ENCODE assay signal across 20 cellular contexts in the genomic region with DNA sequence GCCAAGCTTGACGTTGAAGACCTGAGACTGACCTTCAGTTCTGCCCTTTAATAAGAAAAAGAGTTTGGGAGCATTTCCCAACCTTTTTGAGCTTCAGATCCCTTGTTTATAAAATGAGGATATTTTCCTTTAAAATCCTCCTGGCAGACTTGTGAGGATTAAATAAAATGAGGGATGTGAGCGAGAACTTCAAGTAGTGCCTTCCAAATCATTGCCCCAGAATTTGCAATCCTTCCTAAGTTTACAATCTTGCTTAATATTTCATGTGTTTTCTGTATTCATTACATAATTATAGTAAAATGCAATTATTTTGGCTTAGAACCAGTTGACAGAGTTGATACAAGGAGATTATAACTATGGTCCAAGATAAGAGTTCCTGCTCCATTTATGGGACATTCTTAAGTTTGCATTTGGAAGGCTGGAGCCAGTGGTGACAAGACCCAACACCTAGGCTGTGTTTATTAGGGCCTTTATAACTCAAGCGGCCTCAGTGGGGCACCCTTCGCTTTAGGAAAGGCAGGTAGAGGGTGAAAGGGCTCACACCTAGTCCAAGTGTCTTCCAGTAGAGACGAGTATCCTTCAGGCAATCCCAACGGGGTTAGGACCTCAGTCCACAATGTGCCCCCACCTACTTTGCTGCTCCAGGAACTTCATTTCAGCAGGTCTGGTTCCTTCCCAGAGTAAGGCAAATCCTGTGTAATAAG.
DNase-seq lines count a peak whose midpoint lies in the region; ATAC-seq, FAIRE-seq and TF ChIP-seq lines count a peak whose summit lies in the region.
"Had no signal": no experiment of that assay in that cellular context is flagged by ENCODE, and none has a peak within 500 bp of the region (broad histone marks: within the 10 kb centered on the region; RNA-seq: fewer than 3 reads in every experiment).

No MANE protein-coding gene starts in this region.

- H3K36me3 Mint-ChIP-seq in H9 (ENCODE audit: insufficient read depth in 1 of 3, low read depth in 3 of 3) (no peaks in the 10 kb centered on the region), Calu3 (ENCODE audit: insufficient read depth, unreplicated experiment) (no peaks in the 10 kb centered on the region)
- H3K36me3 Mint-ChIP-seq in activated naive CD4-positive, alpha-beta T cell treated with anti-CD3 and anti-CD28 coated beads, Interleukin-2, amount 50 U/mL, for 72 hours = no peaks in the 10 kb centered on the region
- H3K36me3 Mint-ChIP-seq: activated naive CD4-positive, alpha-beta T cell treated with anti-CD3 and anti-CD28 coated beads, Interleukin-2, amount 50 U/mL, for 24 hours; natural killer cell had no signal

- TF ChIP-seq CTCF in H9 (conservative IDR thresholded peaks at IDR 0.05) (peak; percentile 63), keratinocyte (optimal IDR thresholded peaks at IDR 0.05 in 1 of 3, IDR thresholded peaks at IDR 0.05 in 1 of 3, conservative IDR thresholded peaks at IDR 0.05 in 1 of 3; ENCODE audit: extremely low read depth in 1 of 3, insufficient read depth in 2 of 3, low read length in 3 of 3) (peak; percentile 26 to 57 (median 41)), Calu3 (IDR thresholded peaks at IDR 0.05; ENCODE audit: unreplicated experiment) (no peak)

- no peak overlapping the region for H3T11ph ChIP-seq in H9 (ENCODE audit: low read length)

- no peak overlapping the region for H4K8ac ChIP-seq in H9 (replicated peaks; ENCODE audit: insufficient read length, low read depth, low read length)

- H3K4me3 ChIP-seq in keratinocyte (ENCODE audit: control insufficient read depth in 2 of 3, extremely low read depth in 1 of 3, insufficient read depth in 2 of 3, low read depth in 1 of 3, low read length in 3 of 3) = no peak overlapping the region
- H3K4me3 ChIP-seq: PC-9, transverse colon had no signal

- no peak overlapping the region for H3K56ac ChIP-seq in H9 (ENCODE audit: insufficient read length, low read depth, low read length)

- no peak overlapping the region for H3K9ac ChIP-seq in H9 (ENCODE audit: extremely low read depth, insufficient read length, low read length)
- H3K9ac ChIP-seq in keratinocyte (ENCODE audit: control insufficient read depth, extremely low read depth, insufficient read depth, low read length) = no peak overlapping the region

- no peaks in the 10 kb centered on the region for H3K79me1 ChIP-seq in H9 (ENCODE audit: insufficient read depth, low read depth, low read length, poor library complexity, severe bottlenecking)

- H4K20me1 ChIP-seq in H9 (ENCODE audit: control insufficient read depth, insufficient read depth, insufficient read length) = no peaks in the 10 kb centered on the region
- no peaks in the 10 kb centered on the region for H4K20me1 ChIP-seq in keratinocyte (ENCODE audit: control insufficient read depth, extremely low read depth, insufficient read depth, low read length)

- DNase-seq in DMS53 (lab: John Stamatoyannopoulos, UW) = peak; percentile 60
- DNase-seq in H9 = peak; percentile 57
- peak; percentile 19 for DNase-seq in SK-MEL-5 (ENCODE audit: low read depth, low spot score)
- no peak for DNase-seq in keratinocyte (ENCODE audit: low read depth, low spot score)
- no peak for DNase-seq in activated naive CD4-positive, alpha-beta T cell treated with anti-CD3 and anti-CD28 coated beads, Interleukin-2, amount 50 U/mL, for 72 hours (ENCODE audit: low spot score in 2 of 2)
- no peak for DNase-seq in effector CD8-positive, alpha-beta T cell (lab: John Stamatoyannopoulos, UW)
- no peak for DNase-seq in Calu3
- DNase-seq: activated CD4-positive, CD25-positive, alpha-beta regulatory T cell treated with anti-CD3 and anti-CD28 coated beads, Interleukin-2, amount 50 U/mL, for 72 hours; activated T-cell treated with anti-CD3 and anti-CD28 coated beads, Interleukin-2, amount 50 U/mL, for 48 hours; IMR-90; kidney; natural killer cell; NCI-H524 treated with DMSO at 0.1 percent for 48 hours; PC-9; stimulated activated naive CD4-positive, alpha-beta T cell treated with Interleukin-2 at 50 U/mL for 16 hours; T1000; transverse colon had no signal

- in situ Hi-C loops in SK-MEL-5 (cut with HindIII; ENCODE audit: low pct_unique_long_range_greater_than_20kb, low sequenced_read_pairs) = no loop called here

- H3K4me3 Mint-ChIP-seq in H9 (no peak overlapping the region), Calu3 (ENCODE audit: low read depth, unreplicated experiment) (no peak overlapping the region)
- H3K4me3 Mint-ChIP-seq: activated naive CD4-positive, alpha-beta T cell treated with anti-CD3 and anti-CD28 coated beads, Interleukin-2, amount 50 U/mL, for 24 hours; natural killer cell had no signal

- dilution Hi-C loops in keratinocyte (cut with MboI; ENCODE audit: extremely low pct_ligation_motif_present, low sequenced_read_pairs) = no loop called here

- H3K4me1 Mint-ChIP-seq in H9 (peaks cover 2 to 3% of the 10 kb centered on the region in 2 experiments; a peak in 2 of 4 replicates), Calu3 (ENCODE audit: low read depth, unreplicated experiment) (peaks cover 21% of the 10 kb centered on the region)
- H3K4me1 Mint-ChIP-seq: activated naive CD4-positive, alpha-beta T cell treated with anti-CD3 and anti-CD28 coated beads, Interleukin-2, amount 50 U/mL, for 24 hours; natural killer cell had no signal

- no peak overlapping the region for H2BK120ac ChIP-seq in H9 (ENCODE audit: low read depth, low read length, poor library complexity, severe bottlenecking)

- H3K4ac ChIP-seq in H9 (ENCODE audit: low read depth, low read length) = no peak overlapping the region

- BruUV-seq in Calu3 (replicated peaks; lab: Mats Ljungman, UMichigan) = no TSS peak

- H2AFZ ChIP-seq in H9 (ENCODE audit: low read length) = no peak overlapping the region
- H2AFZ ChIP-seq in keratinocyte (ENCODE audit: control insufficient read depth, low read length) = no peak overlapping the region
- H2AFZ ChIP-seq: PC-9 had no signal

- H2BK20ac ChIP-seq in H9 (ENCODE audit: low read depth, low read length, poor library complexity, severe bottlenecking) = no peak overlapping the region

- H3K27ac Mint-ChIP-seq in H9 (no peak overlapping the region), Calu3 (ENCODE audit: unreplicated experiment) (no peak overlapping the region)
- H3K27ac Mint-ChIP-seq in activated naive CD4-positive, alpha-beta T cell treated with anti-CD3 and anti-CD28 coated beads, Interleukin-2, amount 50 U/mL, for 72 hours = no peak overlapping the region
- H3K27ac Mint-ChIP-seq: activated naive CD4-positive, alpha-beta T cell treated with anti-CD3 and anti-CD28 coated beads, Interleukin-2, amount 50 U/mL, for 24 hours; natural killer cell had no signal

- H3K79me2 ChIP-seq in H9 (ENCODE audit: insufficient read depth, low read length) (no peaks in the 10 kb centered on the region), keratinocyte (ENCODE audit: control insufficient read depth, insufficient read depth, low read length) (no peaks in the 10 kb centered on the region)

- H3K23me2 ChIP-seq in H9 (ENCODE audit: insufficient read length, low read depth, low read length, poor library complexity, severe bottlenecking) = no peaks in the 10 kb centered on the region

- H3K27me3 Mint-ChIP-seq in H9 (ENCODE audit: low read depth) (no peaks in the 10 kb centered on the region), Calu3 (ENCODE audit: unreplicated experiment) (no peaks in the 10 kb centered on the region)

- no peak overlapping the region for H3K23ac ChIP-seq in H9 (ENCODE audit: insufficient read length, low read depth, low read length)

- H3K9me3 Mint-ChIP-seq in H9 (0 out of 5 replicates have a peak, but pooled peaks cover 0 to 2% of the 10 kb centered on the region in 2 experiments), Calu3 (ENCODE audit: low read depth, unreplicated experiment) (peaks cover 2% of the 10 kb centered on the region)
- peaks cover 0 to 3% of the 10 kb centered on the region in 2 donors for H3K9me3 Mint-ChIP-seq in activated naive CD4-positive, alpha-beta T cell treated with anti-CD3 and anti-CD28 coated beads, Interleukin-2, amount 50 U/mL, for 72 hours
- H3K9me3 Mint-ChIP-seq: activated naive CD4-positive, alpha-beta T cell treated with anti-CD3 and anti-CD28 coated beads, Interleukin-2, amount 50 U/mL, for 24 hours; natural killer cell had no signal

- no peak overlapping the region for H3K18ac ChIP-seq in H9 (ENCODE audit: insufficient read length, low read depth, low read length)

- no CpG with 5 or more reads among the region's 6 CpGs for WGBS in H9 (ENCODE audit: extremely low coverage, insufficient read length, low lambda C conversion rate)

- H2BK5ac ChIP-seq in H9 (ENCODE audit: insufficient read length, low read length) = no peak overlapping the region

- no peak overlapping the region for H2AK5ac ChIP-seq in H9 (ENCODE audit: insufficient read length, low read length)

- H3K14ac ChIP-seq in H9 (ENCODE audit: insufficient read depth, low read length) = no peak overlapping the region

- no peak overlapping the region for H2BK15ac ChIP-seq in H9 (ENCODE audit: low read depth, low read length)

- H3K4me2 ChIP-seq in H9 (ENCODE audit: insufficient read depth, insufficient read length, low read length) = no peak overlapping the region
- no peak overlapping the region for H3K4me2 ChIP-seq in keratinocyte (ENCODE audit: control insufficient read depth, extremely low read depth, insufficient read depth, low read depth, low read length)
- H3K4me2 ChIP-seq: PC-9 had no signal

- intact Hi-C loops in Calu3 (cut with micrococcal nuclease; ENCODE audit: unreplicated experiment) = no loop called here

- no peaks in the 10 kb centered on the region for H3K9me1 ChIP-seq in keratinocyte (ENCODE audit: control insufficient read depth, extremely low read depth, insufficient read depth, low read length)

- H4K91ac ChIP-seq in H9 (ENCODE audit: insufficient read length, low read depth, low read length) = no peak overlapping the region

- no peak overlapping the region for H4K5ac ChIP-seq in H9 (ENCODE audit: insufficient read length, low read depth, low read length)

- CTCF ChIA-PET in Calu3 (lab: Charles Lee) = interaction anchor here (2.2 kb wide), 1 partner anchor 10 kb away, joined by 7 read pairs; no protein-coding TSS in a partner anchor

- no peaks in the 10 kb centered on the region for H3K27me3 ChIP-seq in H9 (ENCODE audit: insufficient read depth, low read length)
- no peaks in the 10 kb centered on the region for H3K27me3 ChIP-seq in keratinocyte (ENCODE audit: control insufficient read depth, extremely low read depth, insufficient read depth, low read length)
- H3K27me3 ChIP-seq: transverse colon had no signal

- ATAC-seq in GM21737 (IDR thresholded peaks at IDR 0.05; ENCODE audit: unreplicated experiment) = no peak
- no peak for ATAC-seq in activated naive CD4-positive, alpha-beta T cell treated with anti-CD3 and anti-CD28 coated beads, Interleukin-2, amount 50 U/mL, for 72 hours
- ATAC-seq: natural killer cell had no signal

- H3K27ac ChIP-seq in H9 (ENCODE audit: insufficient read length, low read depth, low read length) (no peak overlapping the region), keratinocyte (ENCODE audit: control insufficient read depth, insufficient read depth, low read length) (no peak overlapping the region)
- H3K27ac ChIP-seq: PC-9, transverse colon had no signal

- no peak overlapping the region for H2BK12ac ChIP-seq in H9 (ENCODE audit: insufficient read length, low read depth, low read length)

- no peaks in the 10 kb centered on the region for H3K36me3 ChIP-seq in keratinocyte (ENCODE audit: control insufficient read depth in 2 of 2, extremely low read depth in 1 of 2, insufficient read depth in 2 of 2, low read length in 2 of 2)
- H3K36me3 ChIP-seq: transverse colon had no signal

- H3K9me3 ChIP-seq in H9 (ENCODE audit: control insufficient read depth, low read depth, low read length) (no peaks in the 10 kb centered on the region), keratinocyte (ENCODE audit: control insufficient read depth, low read depth, low read length) (no peaks in the 10 kb centered on the region)

- no peaks in the 10 kb centered on the region for H3K4me1 ChIP-seq in H9 (ENCODE audit: insufficient read depth, low read length)
- H3K4me1 ChIP-seq in keratinocyte (ENCODE audit: control insufficient read depth, extremely low read depth, insufficient read depth, low read length) = peaks cover 16% of the 10 kb centered on the region

- FAIRE-seq in keratinocyte (lab: Jason Lieb, UNC) = no peak
- FAIRE-seq: astrocyte, kidney had no signal

Comparison
In these comparisons a context has a peak if more than half of its experiments do, and no peak if none do; other contexts are left out.
1. DNase-seq: peak in DMS53 (single experiment), H9 (single experiment) and SK-MEL-5 (single experiment); none in keratinocyte (single experiment), activated naive CD4-positive, alpha-beta T cell treated with anti-CD3 and anti-CD28 coated beads, Interleukin-2, amount 50 U/mL, for 72 hours (0 of 2), effector CD8-positive, alpha-beta T cell (single experiment) and Calu3 (single experiment).